ENCODE assay signal across 8 cellular contexts in genomic region chr19:43780706-43781525, GRCh38. TPM values are rescaled to one million over a fixed set of nuclear protein-coding genes. Genes with fewer than 3 reads are reported as not detected.
DNase-seq lines count a peak whose midpoint lies in the region; ATAC-seq and TF ChIP-seq lines count a peak whose summit lies in the region.

TSS of gene KCNN4 (minus strand) at chr19:43780973. CDS start at chr19:43780861, 112 bp downstream.

- peak within 1 kb of the TSS in 1 of 4 experiments; percentile 22 for H3K4me3 ChIP-seq in fibroblast of lung (replicated peaks in 1 of 4; ENCODE audit: control extremely low read depth in 1 of 4, insufficient read depth in 1 of 4, low read depth in 3 of 4, low read length in 4 of 4)

- H3K27me3 ChIP-seq in fibroblast of lung (ENCODE audit: control insufficient read depth, insufficient read depth, low read length) = no peaks in the 10 kb centered on the region

- no peak within 1 kb of the TSS for H3K27ac ChIP-seq in fibroblast of lung (ENCODE audit: insufficient read depth, low read length)

- no peak for ATAC-seq in HG02642 (IDR thresholded peaks at IDR 0.05; ENCODE audit: poor library complexity, unreplicated experiment)

- DNase-seq in NAMALWA (ENCODE audit: low spot score) = peak; percentile 29
- peak; percentile 84 for DNase-seq in activated CD8-positive, alpha-beta memory T cell treated with anti-CD3 and anti-CD28 coated beads for 24 hours
- DNase-seq in fibroblast of lung (ENCODE audit: low read depth in 2 of 2) = peak; percentile 54 to 91
- peak; percentile 66 to 82 for DNase-seq in stimulated activated CD4-positive, alpha-beta T cell treated with anti-CD3 and anti-CD28 coated beads, Interleukin-4, amount 100 ng/mL, for 4 hours
- no peak for DNase-seq in hippocampal formation (lab: John Stamatoyannopoulos, UW)
- DNase-seq in 8988T = no peak

- TF ChIP-seq POLR2A in GM18526 (IDR thresholded peaks at IDR 0.05; ENCODE audit: extremely low read depth, insufficient read length) = peak; percentile 91

- no peaks in the 10 kb centered on the region for H3K79me2 ChIP-seq in fibroblast of lung (ENCODE audit: control insufficient read depth, insufficient read depth, low read length)

- H4K20me1 ChIP-seq in fibroblast of lung (ENCODE audit: control insufficient read depth, extremely low read depth, insufficient read depth, low read length) = no peaks in the 10 kb centered on the region

- TF ChIP-seq CTCF in fibroblast of lung (conservative IDR thresholded peaks at IDR 0.05 in 1 of 2, IDR thresholded peaks at IDR 0.05 in 1 of 2; ENCODE audit: low read depth in 1 of 2, low read length in 2 of 2) = no peak

- no peak within 1 kb of the TSS for H3K9ac ChIP-seq in fibroblast of lung (ENCODE audit: insufficient read depth, low read length)

- H3K36me3 ChIP-seq in fibroblast of lung (ENCODE audit: control insufficient read depth, insufficient read depth, low read length) = no peaks in the 10 kb centered on the region

- peak within 1 kb of the TSS; percentile 32 for H3K4me2 ChIP-seq in fibroblast of lung (ENCODE audit: extremely low read depth, insufficient read depth, low read length)

- peaks cover 17% of the 10 kb centered on the region for H3K4me1 ChIP-seq in fibroblast of lung (ENCODE audit: control insufficient read depth, extremely low read depth, insufficient read depth, low read length)

- no peaks in the 10 kb centered on the region for H3K9me3 ChIP-seq in fibroblast of lung (ENCODE audit: control insufficient read depth, insufficient read depth, low read depth, low read length)

- H2AFZ ChIP-seq in fibroblast of lung (ENCODE audit: low read length) = peak within 1 kb of the TSS; percentile 13

RNA-seq across cellular contexts. Expression of gene KCNN4, which starts in this region (rescaled TPM):
- total RNA-seq in fibroblast of lung = 0.26 and 0.83 TPM in 2 replicates
- 0.41 and 0.53 TPM in 2 replicates for polyA plus RNA-seq in fibroblast of lung
- polyA plus RNA-seq in fibroblast of lung (2012) = 0.51 and 1.0 TPM in 2 replicates
- 7.1 TPM in 1 of 2 replicates, not detected in the other for polyA minus RNA-seq in fibroblast of lung (ENCODE audit: low replicate concordance)

Comparison
In these comparisons a context has a peak if more than half of its experiments do, and no peak if none do; other contexts are left out.
1. DNase-seq: peak in NAMALWA (single experiment), activated CD8-positive, alpha-beta memory T cell treated with anti-CD3 and anti-CD28 coated beads for 24 hours (single experiment), fibroblast of lung (2 of 2) and stimulated activated CD4-positive, alpha-beta T cell treated with anti-CD3 and anti-CD28 coated beads, Interleukin-4, amount 100 ng/mL, for 4 hours (2 of 2); none in hippocampal formation (0 of 2) and 8988T (single experiment).